In genomic region chr6:46661500-46661899, GRCh38 we compare ENCODE assay signal across 26 cellular contexts. TPM values are rescaled to one million over a fixed set of nuclear protein-coding genes. Genes with fewer than 3 reads are reported as not detected.
"Had no signal": no experiment of that assay in that cellular context is flagged by ENCODE, and none has a peak within 500 bp of the region (broad histone marks: within the 10 kb centered on the region; RNA-seq: fewer than 3 reads in every experiment).

No MANE protein-coding gene starts in this region.

- H2AFZ ChIP-seq: hepatocyte had no signal

- H3K4me1 Mint-ChIP-seq: immature natural killer cell had no signal

- H3K36me3 Mint-ChIP-seq: immature natural killer cell had no signal

- DNase-seq: colonic mucosa; cortex of kidney; effector CD8-positive, alpha-beta T cell; effector memory CD8-positive, alpha-beta T cell; endodermal cell; erythroblast; esophagus squamous epithelium; foreskin fibroblast; foreskin melanocyte; gastrocnemius medialis; heart left ventricle; hypothalamus; immature natural killer cell; islet precursor cell; left cardiac atrium; left lung; left ventricle myocardium superior; lower lobe of right lung; mesenchymal stem cell; midbrain had no signal

- H3K4me2 ChIP-seq: hepatocyte had no signal

- H3K79me2 ChIP-seq: hepatocyte had no signal

- H3K4me3 Mint-ChIP-seq: dendritic cell treated with granulocyte-macrophage colony-stimulating factor and Interleukin-4, amounts not matched to agents 40 ng/mL and 50 ng/mL, for 4 days; effector memory CD8-positive, alpha-beta T cell; endodermal cell; immature natural killer cell had no signal

- H3K27me3 Mint-ChIP-seq: dendritic cell treated with granulocyte-macrophage colony-stimulating factor and Interleukin-4, amounts not matched to agents 40 ng/mL and 50 ng/mL, for 4 days had no signal

- H3K27ac Mint-ChIP-seq: dendritic cell treated with granulocyte-macrophage colony-stimulating factor and Interleukin-4, amounts not matched to agents 40 ng/mL and 50 ng/mL, for 4 days; effector memory CD8-positive, alpha-beta T cell; endodermal cell; immature natural killer cell had no signal

- H3K4me1 ChIP-seq: colonic mucosa, esophagus squamous epithelium, gastrocnemius medialis, left lung, lower lobe of right lung had no signal

- H3K27me3 ChIP-seq: colonic mucosa, esophagus squamous epithelium, gastrocnemius medialis, heart left ventricle, hepatocyte, left lung had no signal

- FAIRE-seq: endometrium had no signal

- H3K36me3 ChIP-seq: colonic mucosa, left lung had no signal

- H3K27ac ChIP-seq: colonic mucosa, epithelial cell of prostate, esophagus squamous epithelium, gastrocnemius medialis, heart left ventricle, hepatocyte, left lung, lower lobe of right lung had no signal

- H3K9me3 ChIP-seq: colonic mucosa, esophagus squamous epithelium, gastrocnemius medialis, heart left ventricle, left lung, lower lobe of right lung had no signal

- H3K4me3 ChIP-seq: colonic mucosa, esophagus squamous epithelium, gastrocnemius medialis, heart left ventricle, hepatocyte, left lung, lower lobe of right lung had no signal

- H3K9me3 Mint-ChIP-seq: dendritic cell treated with granulocyte-macrophage colony-stimulating factor and Interleukin-4, amounts not matched to agents 40 ng/mL and 50 ng/mL, for 4 days; effector memory CD8-positive, alpha-beta T cell; endodermal cell had no signal

- ATAC-seq: effector memory CD8-positive, alpha-beta T cell; esophagus mucosa; gastrocnemius medialis; left cardiac atrium; left lung; left ventricle myocardium superior; lower lobe of right lung had no signal

RNA-seq across cellular contexts. Expression of gene SLC25A27, which starts 8.7 kb away (rescaled TPM):
- polyA plus RNA-seq: immature natural killer cell had no signal

RNA-seq across cellular contexts. Expression of gene CYP39A1, which starts 8.9 kb away (rescaled TPM):
- total RNA-seq: mononuclear cell had no signal
- polyA plus RNA-seq: immature natural killer cell had no signal

RNA-seq across cellular contexts. Expression of gene TDRD6, which starts 26.2 kb away (rescaled TPM):
- total RNA-seq: mononuclear cell had no signal
- polyA plus RNA-seq: immature natural killer cell had no signal
